ENCODE assay signal across 12 cellular contexts in genomic region chr2:217797170-217797569, GRCh38.
DNase-seq lines count a peak whose midpoint lies in the region; ATAC-seq lines count a peak whose summit lies in the region.
"Had no signal": no experiment of that assay in that cellular context is flagged by ENCODE, and none has a peak within 500 bp of the region (broad histone marks: within the 10 kb centered on the region; RNA-seq: fewer than 3 reads in every experiment).

No MANE protein-coding gene starts in this region.

- H3K36me3 ChIP-seq in H7 (replicated peaks; ENCODE audit: control insufficient read depth, insufficient read depth, low read length) (no peaks in the 10 kb centered on the region), rectal smooth muscle tissue (ENCODE audit: control insufficient read depth, insufficient read depth, low read length) (no peaks in the 10 kb centered on the region)

- H3K4me1 ChIP-seq in rectal smooth muscle tissue (ENCODE audit: control insufficient read depth, insufficient read depth, low read length), result no peaks in the 10 kb centered on the region

- no peaks in the 10 kb centered on the region for H3K36me3 Mint-ChIP-seq in activated CD8-positive, alpha-beta memory T cell treated with anti-CD3 and anti-CD28 coated beads, Interleukin-2, amount 10 ng/mL, durations not matched to agents 7 days and 5 days
- no peaks in the 10 kb centered on the region for H3K36me3 Mint-ChIP-seq in activated CD4-positive, alpha-beta T cell treated with anti-CD3 and anti-CD28 coated beads, Interleukin-2, amount 10 ng/mL, durations not matched to agents 7 days and 5 days (ENCODE audit: low read depth)
- H3K36me3 Mint-ChIP-seq: CD4-positive, CD25-positive, alpha-beta regulatory T cell had no signal

- ATAC-seq in activated CD8-positive, alpha-beta memory T cell treated with anti-CD3 and anti-CD28 coated beads, Interleukin-2, amount 10 ng/mL, durations not matched to agents 7 days and 5 days, result no peak
- no peak for ATAC-seq in GM18867 (IDR thresholded peaks at IDR 0.05; ENCODE audit: unreplicated experiment)

- POLR2A ChIA-PET in activated CD4-positive, alpha-beta T cell treated with anti-CD3 and anti-CD28 coated beads, Interleukin-2, amount 10 ng/mL, durations not matched to agents 7 days and 5 days (lab: Charles Lee), result no interaction called here

- H3K9me3 Mint-ChIP-seq in activated CD8-positive, alpha-beta memory T cell treated with anti-CD3 and anti-CD28 coated beads, Interleukin-2, amount 10 ng/mL, durations not matched to agents 7 days and 5 days (ENCODE audit: low read depth), result no peaks in the 10 kb centered on the region
- no peaks in the 10 kb centered on the region for H3K9me3 Mint-ChIP-seq in activated CD4-positive, alpha-beta T cell treated with anti-CD3 and anti-CD28 coated beads, Interleukin-2, amount 10 ng/mL, durations not matched to agents 7 days and 5 days
- H3K9me3 Mint-ChIP-seq: CD4-positive, CD25-positive, alpha-beta regulatory T cell had no signal

- H3K27ac Mint-ChIP-seq in activated CD8-positive, alpha-beta memory T cell treated with anti-CD3 and anti-CD28 coated beads, Interleukin-2, amount 10 ng/mL, durations not matched to agents 7 days and 5 days, result no peak overlapping the region
- no peak overlapping the region for H3K27ac Mint-ChIP-seq in activated CD4-positive, alpha-beta T cell treated with anti-CD3 and anti-CD28 coated beads, Interleukin-2, amount 10 ng/mL, durations not matched to agents 7 days and 5 days
- H3K27ac Mint-ChIP-seq: CD4-positive, CD25-positive, alpha-beta regulatory T cell had no signal

- peaks cover 5% of the 10 kb centered on the region for H3K4me1 Mint-ChIP-seq in activated CD8-positive, alpha-beta memory T cell treated with anti-CD3 and anti-CD28 coated beads, Interleukin-2, amount 10 ng/mL, durations not matched to agents 7 days and 5 days
- H3K4me1 Mint-ChIP-seq in activated CD4-positive, alpha-beta T cell treated with anti-CD3 and anti-CD28 coated beads, Interleukin-2, amount 10 ng/mL, durations not matched to agents 7 days and 5 days, result peaks cover 9% of the 10 kb centered on the region
- H3K4me1 Mint-ChIP-seq: CD4-positive, CD25-positive, alpha-beta regulatory T cell had no signal

- CTCF ChIA-PET in activated CD8-positive, alpha-beta memory T cell treated with anti-CD3 and anti-CD28 coated beads, Interleukin-2, amount 10 ng/mL, durations not matched to agents 7 days and 5 days (lab: Charles Lee), result interaction anchor here (4.1 to 4.4 kb wide), 2 partner anchors 8 to 11 kb away, joined by 27 to 30 read pairs; no protein-coding TSS in a partner anchor
- CTCF ChIA-PET in activated CD4-positive, alpha-beta T cell treated with anti-CD3 and anti-CD28 coated beads, Interleukin-2, amount 10 ng/mL, durations not matched to agents 7 days and 5 days (lab: Charles Lee), result interaction anchor here (0.7 to 2.9 kb wide), 2 partner anchors 12 to 20 kb away, joined by 3 to 10 read pairs; no protein-coding TSS in a partner anchor

- H3K27ac ChIP-seq in rectal smooth muscle tissue (ENCODE audit: low read depth, low read length), result peak overlapping the region; percentile 69

- H3K9ac ChIP-seq in rectal smooth muscle tissue (ENCODE audit: low read length), result no peak overlapping the region

- no peaks in the 10 kb centered on the region for H3K27me3 ChIP-seq in H7 (ENCODE audit: control insufficient read depth, insufficient read depth, low read length)
- H3K27me3 ChIP-seq in rectal smooth muscle tissue (ENCODE audit: control insufficient read depth, insufficient read depth, low read length), result no peaks in the 10 kb centered on the region

- peak; percentile 5 for DNase-seq in H7
- peak; percentile 33 for DNase-seq in activated CD8-positive, alpha-beta memory T cell treated with anti-CD3 and anti-CD28 coated beads, Interleukin-2, amount 10 ng/mL, durations not matched to agents 7 days and 5 days
- peak; percentile 3 for DNase-seq in iPS-NIHi7 (ENCODE audit: extremely low spot score)
- no peak for DNase-seq in activated CD4-positive, alpha-beta T cell treated with anti-CD3 and anti-CD28 coated beads, Interleukin-2, amount 10 ng/mL, durations not matched to agents 7 days and 5 days
- no peak for DNase-seq in NCI-H2029 treated with DMSO at 0.1 percent for 48 hours (lab: John Stamatoyannopoulos, UW)
- DNase-seq in stimulated activated CD4-positive, alpha-beta T cell treated with anti-CD3 and anti-CD28 coated beads, Interleukin-1b, Interleukin-23, amount 100 ng/mL, for 48 hours, result no peak
- DNase-seq: CD4-positive, CD25-positive, alpha-beta regulatory T cell; effector memory CD4-positive, alpha-beta T cell; GDM1; NCI-H1930 had no signal

- H3K4me3 ChIP-seq in H7 (ENCODE audit: insufficient read depth, low read depth, low read length) (no peak overlapping the region), rectal smooth muscle tissue (ENCODE audit: low read length) (no peak overlapping the region)

- no peaks in the 10 kb centered on the region for H3K27me3 Mint-ChIP-seq in activated CD8-positive, alpha-beta memory T cell treated with anti-CD3 and anti-CD28 coated beads, Interleukin-2, amount 10 ng/mL, durations not matched to agents 7 days and 5 days
- H3K27me3 Mint-ChIP-seq in activated CD4-positive, alpha-beta T cell treated with anti-CD3 and anti-CD28 coated beads, Interleukin-2, amount 10 ng/mL, durations not matched to agents 7 days and 5 days, result no peaks in the 10 kb centered on the region

- no peak overlapping the region for H3K4me3 Mint-ChIP-seq in activated CD8-positive, alpha-beta memory T cell treated with anti-CD3 and anti-CD28 coated beads, Interleukin-2, amount 10 ng/mL, durations not matched to agents 7 days and 5 days
- H3K4me3 Mint-ChIP-seq in activated CD4-positive, alpha-beta T cell treated with anti-CD3 and anti-CD28 coated beads, Interleukin-2, amount 10 ng/mL, durations not matched to agents 7 days and 5 days, result no peak overlapping the region
- H3K4me3 Mint-ChIP-seq: CD4-positive, CD25-positive, alpha-beta regulatory T cell had no signal

Comparison
In these comparisons a context has a peak if more than half of its experiments do, and no peak if none do; other contexts are left out.
1. DNase-seq: peak in H7 (single experiment), activated CD8-positive, alpha-beta memory T cell treated with anti-CD3 and anti-CD28 coated beads, Interleukin-2, amount 10 ng/mL, durations not matched to agents 7 days and 5 days (single experiment) and iPS-NIHi7 (single experiment); none in activated CD4-positive, alpha-beta T cell treated with anti-CD3 and anti-CD28 coated beads, Interleukin-2, amount 10 ng/mL, durations not matched to agents 7 days and 5 days (single experiment), NCI-H2029 treated with DMSO at 0.1 percent for 48 hours (single experiment) and stimulated activated CD4-positive, alpha-beta T cell treated with anti-CD3 and anti-CD28 coated beads, Interleukin-1b, Interleukin-23, amount 100 ng/mL, for 48 hours (single experiment).